ENCODE assay signal across 27 cellular contexts in genomic region chr20:64189530-64189966, GRCh38. TPM values are rescaled to one million over a fixed set of nuclear protein-coding genes. Genes with fewer than 3 reads are reported as not detected.
DNase-seq lines count a peak whose midpoint lies in the region; ATAC-seq and TF ChIP-seq lines count a peak whose summit lies in the region.
"Had no signal": no experiment of that assay in that cellular context is flagged by ENCODE, and none has a peak within 500 bp of the region (broad histone marks: within the 10 kb centered on the region; RNA-seq: fewer than 3 reads in every experiment).

No MANE protein-coding gene starts in this region.

- H3K4me1 ChIP-seq in body of pancreas (peaks cover 16% of the 10 kb centered on the region), liver (ENCODE audit: control insufficient read depth in 4 of 4, insufficient read depth in 4 of 4, low read length in 3 of 4) (peaks cover 0 to 2% (median 0%) of the 10 kb centered on the region in 4 donors)
- H3K4me1 ChIP-seq: sigmoid colon, tibial artery had no signal

- peak overlapping the region; percentile 78 for H3K27ac Mint-ChIP-seq in type B pancreatic cell
- H3K27ac Mint-ChIP-seq: CD8-positive, alpha-beta T cell; HFFc6; natural killer cell treated with Interleukin-12 subunit alpha and Interleukin-12 subunit beta and Interleukin-15 and Interleukin-18, amount 100 ng/mL, for 72 hours; stimulated activated naive CD8-positive, alpha-beta T cell treated with anti-CD3 and anti-CD28 coated beads, Interleukin-15, amount 100 ng/mL, for 72 hours; T-helper 17 cell had no signal

- DNase-seq in NCI-H146 (lab: John Stamatoyannopoulos, UW) (peak; percentile 33), NCI-H146 treated with DMSO at 0.1 percent for 48 hours (lab: John Stamatoyannopoulos, UW; ENCODE audit: unreplicated experiment) (no peak), body of pancreas (no peak), type B pancreatic cell (ENCODE audit: extremely low spot score, unreplicated experiment) (no peak), NCI-H345 treated with DMSO at 0.1 percent for 48 hours (lab: John Stamatoyannopoulos, UW; ENCODE audit: unreplicated experiment) (no peak)
- DNase-seq in activated naive CD4-positive, alpha-beta T cell treated with anti-CD3 and anti-CD28 coated beads, Interleukin-2, amount 50 U/mL, for 16 hours, result no peak
- DNase-seq: 8988T; activated CD4-positive, alpha-beta T cell treated with anti-CD3 and anti-CD28 coated beads for 48 hours; activated naive CD4-positive, alpha-beta T cell treated with Interleukin-2 at 50 U/mL for 16 hours; activated T-cell treated with anti-CD3 and anti-CD28 coated beads, Interleukin-2, amount 50 U/mL, for 4 hours; AML-193; CD8-positive, alpha-beta T cell; NCI-H187; sigmoid colon; stimulated activated naive CD8-positive, alpha-beta T cell treated with anti-CD3 and anti-CD28 coated beads, Interleukin-15, amount 100 ng/mL, for 72 hours; T-helper 17 cell; tibial artery had no signal

- TF ChIP-seq POLR2A in body of pancreas (IDR thresholded peaks at IDR 0.05), result no peak

- H3K27ac ChIP-seq in body of pancreas, result peak overlapping the region; percentile 62 to 89 (median 82)
- H3K27ac ChIP-seq in liver (ENCODE audit: low read depth in 1 of 2, low read length in 2 of 2), result peak overlapping the region in 1 of 2 donors; percentile 18
- H3K27ac ChIP-seq: cardiac muscle cell, sigmoid colon, tibial artery had no signal

- peak overlapping the region; percentile 46 for H3K4me3 Mint-ChIP-seq in type B pancreatic cell
- H3K4me3 Mint-ChIP-seq: activated T-cell treated with anti-CD3 and anti-CD28 coated beads, Interleukin-2, amount 50 U/mL, for 4 hours; CD8-positive, alpha-beta T cell; HFFc6; natural killer cell treated with Interleukin-12 subunit alpha and Interleukin-12 subunit beta and Interleukin-15 and Interleukin-18, amount 100 ng/mL, for 72 hours; stimulated activated naive CD8-positive, alpha-beta T cell treated with anti-CD3 and anti-CD28 coated beads, Interleukin-15, amount 100 ng/mL, for 72 hours; T-helper 17 cell had no signal

- H3K36me3 ChIP-seq in body of pancreas (replicated peaks in 1 of 2; ENCODE audit: insufficient read depth in 1 of 2, low read depth in 2 of 2), result no peaks in the 10 kb centered on the region
- H3K36me3 ChIP-seq in liver (ENCODE audit: control insufficient read depth in 4 of 4, insufficient read depth in 3 of 4, low read depth in 1 of 4, low read length in 3 of 4), result no peaks in the 10 kb centered on the region
- H3K36me3 ChIP-seq: cardiac muscle cell, sigmoid colon, tibial artery had no signal

- no peak for TF ChIP-seq CTCF in body of pancreas (IDR thresholded peaks at IDR 0.05)
- TF ChIP-seq CTCF in liver (IDR thresholded peaks at IDR 0.05; ENCODE audit: low read depth, low read length, missing input control), result no peak
- no peak for TF ChIP-seq CTCF in type B pancreatic cell (conservative IDR thresholded peaks at IDR 0.05)

- TF ChIP-seq RAD21 in liver (IDR thresholded peaks at IDR 0.05), result no peak

- H3K27me3 ChIP-seq in body of pancreas (no peaks in the 10 kb centered on the region), liver (ENCODE audit: control insufficient read depth in 4 of 4, insufficient read depth in 4 of 4, low read length in 3 of 4) (peaks cover 0 to 3% (median 0%) of the 10 kb centered on the region in 4 donors)
- H3K27me3 ChIP-seq: cardiac muscle cell had no signal

- H3K4me3 ChIP-seq in body of pancreas (no peak overlapping the region), liver (ENCODE audit: low read depth in 1 of 3, low read length in 3 of 3) (no peak overlapping the region)
- H3K4me3 ChIP-seq: cardiac muscle cell, sigmoid colon, tibial artery had no signal

- peaks cover 12% of the 10 kb centered on the region for H3K4me1 Mint-ChIP-seq in type B pancreatic cell (ENCODE audit: unreplicated experiment)

- ATAC-seq in body of pancreas, result peak; percentile 42
- ATAC-seq in HG03025 (IDR thresholded peaks at IDR 0.05; ENCODE audit: low FRiP score, unreplicated experiment), result no peak
- ATAC-seq: activated T-cell treated with anti-CD3 and anti-CD28 coated beads, Interleukin-2, amount 50 U/mL, for 4 hours; CD8-positive, alpha-beta T cell; natural killer cell treated with Interleukin-12 subunit alpha and Interleukin-12 subunit beta and Interleukin-15 and Interleukin-18, amount 100 ng/mL, for 72 hours; stimulated activated naive CD8-positive, alpha-beta T cell treated with anti-CD3 and anti-CD28 coated beads, Interleukin-15, amount 100 ng/mL, for 72 hours; T-helper 17 cell had no signal

- no peaks in the 10 kb centered on the region for H3K9me3 Mint-ChIP-seq in type B pancreatic cell
- H3K9me3 Mint-ChIP-seq: activated T-cell treated with anti-CD3 and anti-CD28 coated beads, Interleukin-2, amount 50 U/mL, for 4 hours; CD8-positive, alpha-beta T cell; natural killer cell treated with Interleukin-12 subunit alpha and Interleukin-12 subunit beta and Interleukin-15 and Interleukin-18, amount 100 ng/mL, for 72 hours; stimulated activated naive CD8-positive, alpha-beta T cell treated with anti-CD3 and anti-CD28 coated beads, Interleukin-15, amount 100 ng/mL, for 72 hours had no signal

- intact Hi-C loops in body of pancreas (cut with DNase I), result no loop called here

- 12 to 21% methylated on average over 5 of the region's 5 CpGs for WGBS in body of pancreas, 2 donors
- WGBS in liver, result 45% methylated on average over 5 of the region's 5 CpGs

- no peaks in the 10 kb centered on the region for H3K36me3 Mint-ChIP-seq in type B pancreatic cell
- H3K36me3 Mint-ChIP-seq: CD8-positive, alpha-beta T cell; natural killer cell treated with Interleukin-12 subunit alpha and Interleukin-12 subunit beta and Interleukin-15 and Interleukin-18, amount 100 ng/mL, for 72 hours had no signal

- H3K9me3 ChIP-seq in body of pancreas (no peaks in the 10 kb centered on the region), liver (ENCODE audit: control insufficient read depth in 4 of 4, low read length in 3 of 4) (no peaks in the 10 kb centered on the region)
- H3K9me3 ChIP-seq: sigmoid colon, tibial artery had no signal

- no peak overlapping the region for H3K9ac ChIP-seq in liver (ENCODE audit: low read depth in 1 of 2, low read length in 2 of 2)

- H3K27me3 Mint-ChIP-seq in type B pancreatic cell, result peaks cover 25% of the 10 kb centered on the region

TF ChIP-seq in liver, 16 proteins besides CTCF, POLR2A, EP300 and RAD21:
- TF ChIP-seq REST (IDR thresholded peaks at IDR 0.05), result no peak
- TF ChIP-seq ZBTB33 (IDR thresholded peaks at IDR 0.05), result no peak
- peak; percentile 5 for TF ChIP-seq HNF4G (IDR thresholded peaks at IDR 0.05)

RNA-seq across cellular contexts. Expression of gene MYT1, which starts 25.3 kb away (rescaled TPM):
- total RNA-seq in body of pancreas (under 1 TPM in 1 of 2 donors, not detected in 1; 0.99 TPM), liver (1 to 10 TPM in 1 of 2 donors, under 1 TPM in 1; under 0.01 to 6.5 TPM), type B pancreatic cell (ENCODE audit: low replicate concordance) (2.9 and 4.9 TPM in 2 replicates)
- polyA plus RNA-seq in liver, result under 1 TPM; 0.05 to 0.11 TPM
- total RNA-seq: activated T-cell treated with anti-CD3 and anti-CD28 coated beads, Interleukin-2, amount 50 U/mL, for 4 hours; CD8-positive, alpha-beta T cell; dermis microvascular lymphatic vessel endothelial cell; endothelial cell of umbilical vein; glomerular endothelial cell; HFFc6; HT1080; LHCN-M2; natural killer cell treated with Interleukin-12 subunit alpha and Interleukin-12 subunit beta and Interleukin-15 and Interleukin-18, amount 100 ng/mL, for 72 hours; T-helper 17 cell had no signal
- polyA plus RNA-seq: endothelial cell of umbilical vein had no signal
